In genomic region chr20:7712661-7713060, GRCh38 we compare ENCODE assay signal across 20 cellular contexts.
DNase-seq lines count a peak whose midpoint lies in the region; ATAC-seq, FAIRE-seq and TF ChIP-seq lines count a peak whose summit lies in the region.
"Had no signal": no experiment of that assay in that cellular context is flagged by ENCODE, and none has a peak within 500 bp of the region (broad histone marks: within the 10 kb centered on the region; RNA-seq: fewer than 3 reads in every experiment).

No MANE protein-coding gene starts in this region.

- H3F3A ChIP-seq in PC-3 (ENCODE audit: low read length, unreplicated experiment): no peaks in the 10 kb centered on the region

- no peaks in the 10 kb centered on the region for H3K27me3 ChIP-seq in PC-3 (ENCODE audit: low read length)
- H3K27me3 ChIP-seq in bronchial epithelial cell (ENCODE audit: control insufficient read depth, insufficient read depth, low read length): no peaks in the 10 kb centered on the region
- H3K27me3 ChIP-seq: BLaER1 had no signal

- H3K4me3 ChIP-seq in PC-3 (ENCODE audit: low read length): no peak overlapping the region
- no peak overlapping the region for H3K4me3 ChIP-seq in bronchial epithelial cell (ENCODE audit: low read depth, low read length)
- H3K4me3 ChIP-seq: A549, BLaER1, GM23248 had no signal

- POLR2A ChIA-PET in PC-3 (lab: Charles Lee; ENCODE audit: unreplicated experiment): no interaction called here

- TF ChIP-seq CTCF in PC-3 (conservative IDR thresholded peaks at IDR 0.05; ENCODE audit: low read depth, low read length) (no peak), bronchial epithelial cell (IDR thresholded peaks at IDR 0.05; ENCODE audit: insufficient read depth, low read length, severe bottlenecking) (no peak)

- intact Hi-C loops in PC-3 (cut with micrococcal nuclease): loop anchor here (5.0 kb wide), 1 partner anchor 140 kb away; no protein-coding TSS in a partner anchor

- H3K36me3 ChIP-seq in PC-3 (ENCODE audit: low read depth, low read length) (no peaks in the 10 kb centered on the region), bronchial epithelial cell (ENCODE audit: control insufficient read depth, insufficient read depth, low read length) (no peaks in the 10 kb centered on the region)
- H3K36me3 ChIP-seq: BLaER1 had no signal

- no peaks in the 10 kb centered on the region for H3K9me2 ChIP-seq in PC-3 (replicated peaks; ENCODE audit: low read length)

- no peaks in the 10 kb centered on the region for H3K9me3 ChIP-seq in PC-3 (ENCODE audit: low read length)
- H3K9me3 ChIP-seq: BLaER1 had no signal

- peak overlapping the region; percentile 78 for H3K27ac ChIP-seq in PC-3 (ENCODE audit: low read length)
- H3K27ac ChIP-seq: A549, BLaER1, GM23248, KMS-11 had no signal

- H3K79me2 ChIP-seq in PC-3 (ENCODE audit: low read length): no peaks in the 10 kb centered on the region

- CTCF ChIA-PET in PC-3 (lab: Charles Lee): interaction anchor here (0.6 kb wide), 1 partner anchor 312 kb away, joined by 4 read pairs; no protein-coding TSS in a partner anchor

- no peaks in the 10 kb centered on the region for H4K20me1 ChIP-seq in PC-3 (ENCODE audit: low read length)
- H4K20me1 ChIP-seq: BLaER1 had no signal

- no peak for FAIRE-seq in bronchial epithelial cell (lab: Jason Lieb, UNC)
- FAIRE-seq: A549, GM12892, GM18507, H54 had no signal

- no TSS peak for BruUV-seq in PC-3 (replicated peaks; lab: Mats Ljungman, UMichigan)

- H3K9ac ChIP-seq in PC-3 (ENCODE audit: low read length): peak overlapping the region; percentile 63
- H3K9ac ChIP-seq: BLaER1, GM23248, KMS-11 had no signal

- H3K4me2 ChIP-seq in PC-3 (ENCODE audit: low read length): no peak overlapping the region
- H3K4me2 ChIP-seq: A549, BLaER1, KMS-11 had no signal

- H2AFZ ChIP-seq in PC-3 (ENCODE audit: low read length): no peak overlapping the region
- H2AFZ ChIP-seq: GM23248 had no signal

- peak; percentile 20 for DNase-seq in ELR (ENCODE audit: low read depth)
- DNase-seq in HCEC 1CT: peak; percentile 15
- peak; percentile 67 for DNase-seq in PC-3
- DNase-seq in bronchial epithelial cell (ENCODE audit: low read depth): peak; percentile 34
- no peak for DNase-seq in Ammon's horn (ENCODE audit: low spot score)
- DNase-seq in cerebellar nuclear complex (lab: John Stamatoyannopoulos, UW): no peak
- DNase-seq: AML-193; CD4-positive, alpha-beta memory T cell; GDM1; GM23248; HFFc6 had no signal

- peaks cover 33% of the 10 kb centered on the region for H3K4me1 ChIP-seq in PC-3 (ENCODE audit: insufficient read depth, low read length)

- ATAC-seq in PC-3 (peak; percentile 57), HG02642 (IDR thresholded peaks at IDR 0.05; ENCODE audit: poor library complexity, unreplicated experiment) (no peak), HG03097 (IDR thresholded peaks at IDR 0.05; ENCODE audit: low FRiP score, unreplicated experiment) (no peak)
- ATAC-seq: A549, HCT116 had no signal

Comparison
In these comparisons a context has a peak if more than half of its experiments do, and no peak if none do; other contexts are left out.
1. DNase-seq: peak in ELR (single experiment), HCEC 1CT (single experiment), PC-3 (single experiment) and bronchial epithelial cell (single experiment); none in Ammon's horn (single experiment) and cerebellar nuclear complex (0 of 2).